ENCODE assay signal across 24 cellular contexts in genomic region chr7:79837915-79838314, GRCh38.
A peak's percentile ranks its signal among the peaks of the same experiment; 100 is the strongest.
DNase-seq lines count a peak whose midpoint lies in the region; ATAC-seq and TF ChIP-seq lines count a peak whose summit lies in the region.
"Had no signal": no experiment of that assay in that cellular context is flagged by ENCODE, and none has a peak within 500 bp of the region (broad histone marks: within the 10 kb centered on the region; RNA-seq: fewer than 3 reads in every experiment).

No MANE protein-coding gene starts in this region.

- POLR2A ChIA-PET in IMR-90 (lab: Charles Lee; ENCODE audit: unreplicated experiment) = no interaction called here
- POLR2A ChIA-PET in RWPE1 (lab: Yijun Ruan, JAX; ENCODE audit: low non-redundant PET) = no interaction called here

- no peak for DNase-seq in IMR-90
- DNase-seq in amniotic epithelial cell (ENCODE audit: low read depth) = peak; percentile 54
- peak; percentile 26 for DNase-seq in fibroblast of gingiva (ENCODE audit: low read depth)
- peak; percentile 40 for DNase-seq in renal cortical epithelial cell (ENCODE audit: low read depth)
- DNase-seq in NCI-H69 (lab: John Stamatoyannopoulos, UW) = no peak
- no peak for DNase-seq in RWPE1 (ENCODE audit: low spot score)
- no peak for DNase-seq in KG1 (lab: John Stamatoyannopoulos, UW)
- DNase-seq: CD4-positive, alpha-beta T cell; COR-L47; DMS79; Karpas-422; MG63; NCI-H1092; NCI-H146; NCI-H2029; NCI-H226; NCI-H510A treated with DMSO at 0.1 percent for 48 hours; NCI-H774; NK-92 treated with Interleukin-12 subunit alpha and Interleukin-12 subunit beta, amount 100 ng/mL, for 24 hours; SJCRH30 had no signal

- H2BK20ac ChIP-seq in IMR-90 (ENCODE audit: low read depth, low read length) = no peak overlapping the region

- H3K36me3 ChIP-seq in IMR-90 (ENCODE audit: control insufficient read depth, insufficient read depth, low read length) = no peaks in the 10 kb centered on the region
- H3K36me3 ChIP-seq: BLaER1, HAP-1, MG63, SJCRH30 had no signal

- dilution Hi-C loops in IMR-90 (cut with HindIII; ENCODE audit: low sequenced_read_pairs, unreplicated experiment) = no loop called here

- no peaks in the 10 kb centered on the region for H3K4me1 ChIP-seq in IMR-90 (ENCODE audit: control insufficient read depth, insufficient read depth, low read length)
- H3K4me1 ChIP-seq: BLaER1, HAP-1, SJCRH30 had no signal

- no peak overlapping the region for H4K91ac ChIP-seq in IMR-90 (ENCODE audit: insufficient read depth, low read depth, low read length)

- no peaks in the 10 kb centered on the region for H3K9me1 ChIP-seq in IMR-90 (ENCODE audit: insufficient read depth, low read length)

- no peaks in the 10 kb centered on the region for H3K79me1 ChIP-seq in IMR-90 (ENCODE audit: low read depth in 1 of 2, low read length in 2 of 2)

- intact Hi-C loops in IMR-90 (cut with micrococcal nuclease) = no loop called here

- no peak overlapping the region for H3K4me2 ChIP-seq in IMR-90 (ENCODE audit: low read depth, low read length)
- H3K4me2 ChIP-seq: BLaER1 had no signal

- no peak overlapping the region for H4K8ac ChIP-seq in IMR-90 (ENCODE audit: low read depth in 2 of 2, low read length in 2 of 2)

- H3K18ac ChIP-seq in IMR-90 (ENCODE audit: low read depth, low read length) = no peak overlapping the region

- no peak overlapping the region for H3K9ac ChIP-seq in IMR-90 (ENCODE audit: low read depth, low read length)
- H3K9ac ChIP-seq: BLaER1 had no signal

- H3K4me3 ChIP-seq in IMR-90 (ENCODE audit: insufficient read depth, low read depth, low read length) = no peak overlapping the region
- H3K4me3 ChIP-seq: BLaER1, HAP-1, MG63, SJCRH30 had no signal

- H2AFZ ChIP-seq in IMR-90 (replicated peaks; ENCODE audit: low read length, poor library complexity) = no peak overlapping the region

- CTCF ChIA-PET in IMR-90 (lab: Yijun Ruan, JAX) = no interaction called here
- CTCF ChIA-PET in RWPE1 (lab: Yijun Ruan, JAX) = no interaction called here

- H4K5ac ChIP-seq in IMR-90 (ENCODE audit: low read depth, low read length) = no peak overlapping the region

- no peak for ATAC-seq in IMR-90 (ENCODE audit: low read depth)
- ATAC-seq: Panc1 had no signal

- no peak overlapping the region for H3K14ac ChIP-seq in IMR-90 (replicated peaks; ENCODE audit: low read depth, low read length)

- no peak overlapping the region for H2AK9ac ChIP-seq in IMR-90 (replicated peaks; ENCODE audit: low read depth, low read length, poor library complexity)

- no peak overlapping the region for H2BK15ac ChIP-seq in IMR-90 (ENCODE audit: low read depth, low read length)

- BruUV-seq in IMR-90 (replicated peaks; lab: Mats Ljungman, UMichigan) = no TSS peak

- no peak for TF ChIP-seq RAD21 in IMR-90 (IDR thresholded peaks at IDR 0.05; ENCODE audit: low read length)

- H3K27ac ChIP-seq in IMR-90 (ENCODE audit: insufficient read depth, low read length) (no peak overlapping the region), RWPE1 (no peak overlapping the region)
- H3K27ac ChIP-seq: BLaER1, HL-60, SJCRH30 had no signal

- H4K20me1 ChIP-seq in IMR-90 (ENCODE audit: insufficient read depth, low read length) = no peaks in the 10 kb centered on the region
- H4K20me1 ChIP-seq: BLaER1 had no signal

- WGBS in IMR-90 (ENCODE audit: extremely low coverage in 2 of 2, insufficient read length in 1 of 2), 2 experiments = no CpG with 5 or more reads among the region's 1 CpG

- no peak overlapping the region for H2AK5ac ChIP-seq in IMR-90 (ENCODE audit: low read depth, low read length)

- no peak for TF ChIP-seq POLR2A in IMR-90 (IDR thresholded peaks at IDR 0.05; ENCODE audit: low read depth, low read length)

- no peak overlapping the region for H2BK5ac ChIP-seq in IMR-90 (ENCODE audit: low read depth, low read length, poor library complexity, severe bottlenecking)

- TF ChIP-seq CTCF in IMR-90 (conservative IDR thresholded peaks at IDR 0.05; ENCODE audit: low read depth, low read length) (no peak), RWPE1 (conservative IDR thresholded peaks at IDR 0.05; ENCODE audit: low read depth) (no peak)

- no peak overlapping the region for H2BK120ac ChIP-seq in IMR-90 (ENCODE audit: low read depth, low read length)

- H3K4ac ChIP-seq in IMR-90 (ENCODE audit: low read depth, low read length) = no peak overlapping the region

- no peaks in the 10 kb centered on the region for H3K9me3 ChIP-seq in IMR-90 (ENCODE audit: control insufficient read depth, insufficient read depth, low read length)
- H3K9me3 ChIP-seq: BLaER1, HAP-1, MG63, SJCRH30 had no signal

- in situ Hi-C loops in IMR-90 (cut with MboI; ENCODE audit: low sequenced_read_pairs) = no loop called here

- no peak overlapping the region for H3K56ac ChIP-seq in IMR-90 (ENCODE audit: extremely low read depth, insufficient read depth, low read length)

- no peak overlapping the region for H3K23ac ChIP-seq in IMR-90 (ENCODE audit: low read depth, low read length)

- no peaks in the 10 kb centered on the region for H3K27me3 ChIP-seq in IMR-90 (ENCODE audit: control insufficient read depth, insufficient read depth, low read length)
- H3K27me3 ChIP-seq: BLaER1, MG63, SJCRH30 had no signal

TF ChIP-seq in IMR-90, 13 proteins besides CTCF, POLR2A, EP300 and RAD21:
- TF ChIP-seq CEBPB (IDR thresholded peaks at IDR 0.05; ENCODE audit: low read depth, low read length) = peak; percentile 64; the same call in 1 of the 2 replicates
- no peak for TF ChIP-seq SMC3 (IDR thresholded peaks at IDR 0.05; ENCODE audit: low read depth, low read length)
TF ChIP-seq in IMR-90: peak in this region for 1.

Comparison
In these comparisons a context has a peak if more than half of its experiments do, and no peak if none do; other contexts are left out.
1. DNase-seq: peak in amniotic epithelial cell (single experiment), fibroblast of gingiva (single experiment) and renal cortical epithelial cell (single experiment); none in IMR-90 (single experiment), NCI-H69 (single experiment), RWPE1 (single experiment) and KG1 (single experiment).